ENCODE assay signal across 8 cellular contexts in genomic region chr17:8152981-8153549, GRCh38. TPM values are rescaled to one million over a fixed set of nuclear protein-coding genes. Genes with fewer than 3 reads are reported as not detected.
DNase-seq lines count a peak whose midpoint lies in the region; ATAC-seq, FAIRE-seq and TF ChIP-seq lines count a peak whose summit lies in the region.

No MANE protein-coding gene starts in this region.

- no TSS peak for BruUV-seq in GM12878 (replicated peaks; lab: Mats Ljungman, UMichigan)

- H4K20me1 ChIP-seq in GM12878 (ENCODE audit: control insufficient read depth, insufficient read depth) = no peaks in the 10 kb centered on the region; the same call in 1 of the 2 replicates

- peaks cover 19% of the 10 kb centered on the region for H3K4me1 ChIP-seq in GM12878 (ENCODE audit: control insufficient read depth, insufficient read depth, low read length)
- H3K4me1 ChIP-seq in lower lobe of right lung = peaks cover 65% of the 10 kb centered on the region

- H3K9me3 Mint-ChIP-seq in activated naive CD4-positive, alpha-beta T cell treated with anti-CD3 and anti-CD28 coated beads for 36 hours = no peaks in the 10 kb centered on the region
- no peaks in the 10 kb centered on the region for H3K9me3 Mint-ChIP-seq in type B pancreatic cell

- TF ChIP-seq CTCF in GM12878 (IDR thresholded peaks at IDR 0.05 in 2 of 3, conservative IDR thresholded peaks at IDR 0.05 in 1 of 3; ENCODE audit: control insufficient read depth in 2 of 3, extremely low read depth in 1 of 3, insufficient read depth in 1 of 3, low read depth in 3 of 3, low read length in 3 of 3) (no peak), lower lobe of right lung (IDR thresholded peaks at IDR 0.05) (no peak), type B pancreatic cell (conservative IDR thresholded peaks at IDR 0.05) (no peak)

- peaks cover 6 to 7% of the 10 kb centered on the region in 2 experiments for H3K36me3 ChIP-seq in GM12878 (ENCODE audit: control insufficient read depth in 2 of 2, insufficient read depth in 2 of 2, low read length in 1 of 2)
- H3K36me3 ChIP-seq in lower lobe of right lung = peaks cover 40% of the 10 kb centered on the region

- H3K4me1 Mint-ChIP-seq in activated naive CD4-positive, alpha-beta T cell treated with anti-CD3 and anti-CD28 coated beads for 36 hours (ENCODE audit: low read depth) = peaks cover 43% of the 10 kb centered on the region
- peaks cover 21% of the 10 kb centered on the region for H3K4me1 Mint-ChIP-seq in type B pancreatic cell (ENCODE audit: unreplicated experiment)

- no peak for FAIRE-seq in GM12878 (lab: Jason Lieb, UNC)

- TF ChIP-seq EP300 in GM12878 (IDR thresholded peaks at IDR 0.05; ENCODE audit: borderline replicate concordance in 1 of 2, control insufficient read depth in 1 of 2, low read depth in 2 of 2, low read length in 2 of 2) = no peak

- intact Hi-C loops in activated naive CD4-positive, alpha-beta T cell treated with anti-CD3 and anti-CD28 coated beads for 36 hours (cut with micrococcal nuclease) = loop anchor here (1.0 to 10.0 kb wide), 4 partner anchors 135 to 668 kb away; partner anchors contain the start of genes FXR2, POLR2A, RANGRF and SLC35G6
- intact Hi-C loops in GM12878 (cut with micrococcal nuclease; ENCODE audit: unreplicated experiment) (no loop called here), lower lobe of right lung (cut with DNase I) (no loop called here)

- no peak for DNase-seq in activated naive CD4-positive, alpha-beta T cell treated with anti-CD3 and anti-CD28 coated beads for 36 hours
- no peak for DNase-seq in activated naive CD4-positive, alpha-beta T cell (lab: John Stamatoyannopoulos, UW)
- no peak for DNase-seq in GM12878 (ENCODE audit: low read depth, low spot score)
- DNase-seq in lower lobe of right lung = peak; percentile 53
- no peak for DNase-seq in type B pancreatic cell (ENCODE audit: extremely low spot score, unreplicated experiment)
- DNase-seq in DMS114 treated with DMSO at 0.1 percent for 48 hours (lab: John Stamatoyannopoulos, UW; ENCODE audit: unreplicated experiment) = no peak

- SMC1A ChIA-PET in GM12878 (lab: Charles Lee; ENCODE audit: uncharacterized antibody, unreplicated experiment) = interaction anchor here (1.3 kb wide), 2 partner anchors 26 to 63 kb away, joined by 3 to 4 read pairs; no protein-coding TSS in a partner anchor

- H2AFZ ChIP-seq in GM12878 (ENCODE audit: control insufficient read depth, low read depth, low read length) = no peak overlapping the region

- no peak overlapping the region for H3K27ac Mint-ChIP-seq in activated naive CD4-positive, alpha-beta T cell treated with anti-CD3 and anti-CD28 coated beads for 36 hours
- no peak overlapping the region for H3K27ac Mint-ChIP-seq in type B pancreatic cell

- no peak for ATAC-seq in GM12878
- ATAC-seq in lower lobe of right lung = no peak
- no peak for ATAC-seq in GM18505 (IDR thresholded peaks at IDR 0.05; ENCODE audit: unreplicated experiment)
- no peak for ATAC-seq in GM18517 (IDR thresholded peaks at IDR 0.05; ENCODE audit: unreplicated experiment)

- no peak overlapping the region for H3K9ac ChIP-seq in GM12878 (ENCODE audit: control insufficient read depth, insufficient read depth, low read length)

- POLR2A ChIA-PET in GM12878 (lab: Charles Lee) = interaction anchor here (0.5 to 7.5 kb wide), 4 partner anchors 10 to 36 kb away, joined by 4 to 71 read pairs (median 6); partner anchors contain the start of gene BORCS6

- RAD21 ChIA-PET in GM12878 (lab: Charles Lee; ENCODE audit: unreplicated experiment) = interaction anchor here (4.1 kb wide), 1 partner anchor 15 kb away, joined by 33 read pairs; no protein-coding TSS in a partner anchor

- no peaks in the 10 kb centered on the region for H3K27me3 ChIP-seq in GM12878 (replicated peaks in 1 of 2; ENCODE audit: control insufficient read depth in 2 of 2, insufficient read depth in 2 of 2, low read length in 1 of 2)
- H3K27me3 ChIP-seq in lower lobe of right lung (ENCODE audit: low read depth) = no peaks in the 10 kb centered on the region

- in situ Hi-C loops in GM12878 (cut with MboI) = no loop called here

- no peak for TF ChIP-seq RAD21 in GM12878 (IDR thresholded peaks at IDR 0.05; ENCODE audit: insufficient read depth, low read depth, low read length)

- H3K79me2 ChIP-seq in GM12878 (ENCODE audit: control insufficient read depth, insufficient read depth, low read length) = peaks cover 21% of the 10 kb centered on the region

- H3K9me3 ChIP-seq in GM12878 (replicated peaks; ENCODE audit: control insufficient read depth, insufficient read depth, low read length) = no peaks in the 10 kb centered on the region
- no peaks in the 10 kb centered on the region for H3K9me3 ChIP-seq in lower lobe of right lung

- H3K27ac ChIP-seq in GM12878 (ENCODE audit: control insufficient read depth, insufficient read depth) (no peak overlapping the region), lower lobe of right lung (peak overlapping the region; percentile 99)

- H3K27me3 Mint-ChIP-seq in activated naive CD4-positive, alpha-beta T cell treated with anti-CD3 and anti-CD28 coated beads for 36 hours (ENCODE audit: low read depth) = no peaks in the 10 kb centered on the region
- H3K27me3 Mint-ChIP-seq in type B pancreatic cell = peaks cover 4% of the 10 kb centered on the region

- H3K4me2 ChIP-seq in GM12878 (ENCODE audit: control insufficient read depth, insufficient read depth) = peak overlapping the region; percentile 97

- peak overlapping the region; percentile 84 for H3K4me3 Mint-ChIP-seq in activated naive CD4-positive, alpha-beta T cell treated with anti-CD3 and anti-CD28 coated beads for 36 hours
- peak overlapping the region; percentile 97 for H3K4me3 Mint-ChIP-seq in type B pancreatic cell

- WGBS in GM12878 (ENCODE audit: insufficient coverage, insufficient replicate concordance, low lambda C conversion rate, missing lambda C conversion rate) = 96% methylated on average over 9 of the region's 9 CpGs

- peaks cover 3% of the 10 kb centered on the region for H3K36me3 Mint-ChIP-seq in activated naive CD4-positive, alpha-beta T cell treated with anti-CD3 and anti-CD28 coated beads for 36 hours (ENCODE audit: low read depth)
- no peaks in the 10 kb centered on the region for H3K36me3 Mint-ChIP-seq in type B pancreatic cell

- TF ChIP-seq POLR2A in GM12878 (IDR thresholded peaks at IDR 0.05; ENCODE audit: low read depth, low read length) = no peak
- TF ChIP-seq POLR2A in GM18505 (IDR thresholded peaks at IDR 0.05; ENCODE audit: borderline replicate concordance, extremely low read depth, insufficient read depth, insufficient read length) = no peak

- no peak overlapping the region for H3K4me3 ChIP-seq in GM12878
- H3K4me3 ChIP-seq in lower lobe of right lung = peak overlapping the region; percentile 73

- CTCF ChIA-PET in activated naive CD4-positive, alpha-beta T cell treated with anti-CD3 and anti-CD28 coated beads for 36 hours (lab: Charles Lee) = interaction anchor here (1.6 kb wide), 1 partner anchor 29 kb away, joined by 6 read pairs; no protein-coding TSS in a partner anchor
- CTCF ChIA-PET in GM12878 (lab: Yijun Ruan, JAX) = interaction anchor here (1.8 to 4.4 kb wide), 2 partner anchors 14 to 34 kb away, joined by 6 to 36 read pairs; no protein-coding TSS in a partner anchor

RNA-seq across cellular contexts. Expression of gene PER1, which starts 0.9 kb away (rescaled TPM):
- total RNA-seq in activated naive CD4-positive, alpha-beta T cell treated with anti-CD3 and anti-CD28 coated beads for 36 hours = 10 to 100 TPM; 62.2 to 73.3 TPM
- total RNA-seq in GM12878 (2013; cell fraction: nucleolus; rRNA removed) = 64.5 and 73.5 TPM in 2 replicates
- total RNA-seq in GM12878 (2014; rRNA removed) (4.9 and 5.5 TPM in 2 replicates), GM12878 (2014; rRNA removed; fragmentation: Illumina TruSeq; extraction: Trizol) (1.9 and 2.2 TPM in 2 replicates), GM12878 (2021) (19.9 and 25.1 TPM in 2 replicates), lower lobe of right lung (252 TPM), type B pancreatic cell (ENCODE audit: low replicate concordance) (31.0 and 33.2 TPM in 2 replicates)
- polyA plus RNA-seq in GM12878 (2011; ENCODE audit: low read depth) = 22.0 TPM
- polyA plus RNA-seq in GM12878 (2011; rRNA removed) (3.6 and 8.6 TPM in 2 replicates), GM12878 (2014; fragmentation: Illumina TruSeq; extraction: Trizol) (0.81 and 4.1 TPM in 2 replicates), GM12878 (2014; fragmentation: Nextera tagmentation; extraction: Ambion mirVana) (under 1 TPM; 0.02 to 0.26 TPM), GM12878 (2014; rRNA removed) (8.6 and 12.4 TPM in 2 replicates), GM12878 (2016; fragmentation: Nextera tagmentation; extraction: Ambion mirVana) (1 to 10 TPM; 5.3 to 6.7 TPM)
- polyA plus RNA-seq in GM12878 (2011; cell fraction: cytosol; rRNA removed) = 9.8 and 13.3 TPM in 2 replicates
- polyA plus RNA-seq in GM12878 (2011; cell fraction: nucleus; rRNA removed) = 98.4 and 119 TPM in 2 replicates
- polyA plus RNA-seq in GM12878 (2012) = 25.3 and 40.9 TPM in 2 replicates
- polyA minus RNA-seq in GM12878 (2011; rRNA and poly(A)+ RNA removed) = 12.9 and 25.3 TPM in 2 replicates
- polyA minus RNA-seq in GM12878 (2011; cell fraction: cytosol; rRNA and poly(A)+ RNA removed) = 13.7 and 18.7 TPM in 2 replicates
- 39.8 and 46.7 TPM in 2 replicates for polyA minus RNA-seq in GM12878 (2011; cell fraction: nucleus; rRNA and poly(A)+ RNA removed)

RNA-seq across cellular contexts. Expression of gene VAMP2, which starts 9.7 kb away (rescaled TPM):
- total RNA-seq in activated naive CD4-positive, alpha-beta T cell treated with anti-CD3 and anti-CD28 coated beads for 36 hours = 10 to 100 TPM; 33.3 to 35.8 TPM
- total RNA-seq in GM12878 (2013; cell fraction: nucleolus; rRNA removed) = 27.6 and 28.5 TPM in 2 replicates
- total RNA-seq in GM12878 (2014; rRNA removed) (3.8 and 4.7 TPM in 2 replicates), GM12878 (2014; rRNA removed; fragmentation: Illumina TruSeq; extraction: Trizol) (6.1 and 6.4 TPM in 2 replicates), GM12878 (2021) (25.1 and 27.8 TPM in 2 replicates), lower lobe of right lung (77.0 TPM), type B pancreatic cell (ENCODE audit: low replicate concordance) (44.7 and 46.3 TPM in 2 replicates)
- polyA plus RNA-seq in GM12878 (2011; ENCODE audit: low read depth) = 33.4 TPM
- polyA plus RNA-seq in GM12878 (2011; rRNA removed) (18.8 and 24.9 TPM in 2 replicates), GM12878 (2014; fragmentation: Illumina TruSeq; extraction: Trizol) (35.2 and 40.8 TPM in 2 replicates), GM12878 (2014; fragmentation: Nextera tagmentation; extraction: Ambion mirVana) (1 to 10 TPM; 3.0 to 6.3 TPM), GM12878 (2014; rRNA removed) (25.0 and 25.3 TPM in 2 replicates), GM12878 (2016; fragmentation: Nextera tagmentation; extraction: Ambion mirVana) (10 to 100 TPM; 25.0 to 28.0 TPM)
- polyA plus RNA-seq in GM12878 (2011; cell fraction: cytosol; rRNA removed) = 22.6 and 33.1 TPM in 2 replicates
- 68.3 and 69.6 TPM in 2 replicates for polyA plus RNA-seq in GM12878 (2011; cell fraction: nucleus; rRNA removed)
- polyA plus RNA-seq in GM12878 (2012) = 45.8 and 62.7 TPM in 2 replicates
- 7.0 and 9.0 TPM in 2 replicates for polyA minus RNA-seq in GM12878 (2011; rRNA and poly(A)+ RNA removed)
- 7.4 and 9.2 TPM in 2 replicates for polyA minus RNA-seq in GM12878 (2011; cell fraction: cytosol; rRNA and poly(A)+ RNA removed)
- polyA minus RNA-seq in GM12878 (2011; cell fraction: nucleus; rRNA and poly(A)+ RNA removed) = 12.8 and 17.6 TPM in 2 replicates

RNA-seq across cellular contexts. Expression of gene TMEM107, which starts 23.1 kb away (rescaled TPM):
- 10 to 100 TPM; 27.6 to 31.5 TPM for total RNA-seq in activated naive CD4-positive, alpha-beta T cell treated with anti-CD3 and anti-CD28 coated beads for 36 hours
- 31.8 and 36.0 TPM in 2 replicates for total RNA-seq in GM12878 (2013; cell fraction: nucleolus; rRNA removed)
- 38.7 and 47.6 TPM in 2 replicates for total RNA-seq in GM12878 (2014; rRNA removed)
- total RNA-seq in GM12878 (2014; rRNA removed; fragmentation: Illumina TruSeq; extraction: Trizol) = 23.7 and 24.9 TPM in 2 replicates
- 18.6 and 20.0 TPM in 2 replicates for total RNA-seq in GM12878 (2021)
- polyA plus RNA-seq in GM12878 (2011; ENCODE audit: low read depth) = 9.9 TPM
- 32.9 and 33.7 TPM in 2 replicates for polyA plus RNA-seq in GM12878 (2011; rRNA removed)
- 40.2 and 40.3 TPM in 2 replicates for polyA plus RNA-seq in GM12878 (2011; cell fraction: cytosol; rRNA removed)
- 32.6 and 35.3 TPM in 2 replicates for polyA plus RNA-seq in GM12878 (2011; cell fraction: nucleus; rRNA removed)
- 19.2 and 20.9 TPM in 2 replicates for polyA plus RNA-seq in GM12878 (2012)
- polyA plus RNA-seq in GM12878 (2014; fragmentation: Illumina TruSeq; extraction: Trizol) = 7.5 and 7.9 TPM in 2 replicates
- 10 to 100 TPM; 20.8 to 27.0 TPM for polyA plus RNA-seq in GM12878 (2014; fragmentation: Nextera tagmentation; extraction: Ambion mirVana)
- polyA plus RNA-seq in GM12878 (2014; rRNA removed) = 13.0 and 15.7 TPM in 2 replicates
- 10 to 100 TPM; 22.5 to 23.3 TPM for polyA plus RNA-seq in GM12878 (2016; fragmentation: Nextera tagmentation; extraction: Ambion mirVana)
- polyA minus RNA-seq in GM12878 (2011; rRNA and poly(A)+ RNA removed) = 132 and 195 TPM in 2 replicates
- polyA minus RNA-seq in GM12878 (2011; cell fraction: cytosol; rRNA and poly(A)+ RNA removed) = 52.2 and 52.7 TPM in 2 replicates
- 146 and 159 TPM in 2 replicates for polyA minus RNA-seq in GM12878 (2011; cell fraction: nucleus; rRNA and poly(A)+ RNA removed)
- total RNA-seq in lower lobe of right lung = 12.9 TPM
- total RNA-seq in type B pancreatic cell (ENCODE audit: low replicate concordance) = 19.1 and 22.1 TPM in 2 replicates

RNA-seq across cellular contexts. Expression of gene HES7, which starts 29.2 kb away (rescaled TPM):
- total RNA-seq in activated naive CD4-positive, alpha-beta T cell treated with anti-CD3 and anti-CD28 coated beads for 36 hours = 1 to 10 TPM; 2.4 to 2.9 TPM
- total RNA-seq in GM12878 (2013; cell fraction: nucleolus; rRNA removed) = 1.8 and 2.2 TPM in 2 replicates
- total RNA-seq in GM12878 (2014; rRNA removed) (0.22 and 1.1 TPM in 2 replicates), GM12878 (2014; rRNA removed; fragmentation: Illumina TruSeq; extraction: Trizol) (0.09 TPM in 1 of 2 replicates, not detected in the other), GM12878 (2021) (1.3 and 1.9 TPM in 2 replicates), lower lobe of right lung (0.21 TPM), type B pancreatic cell (ENCODE audit: low replicate concordance) (0.46 TPM in 1 of 2 replicates, not detected in the other)
- not detected for polyA plus RNA-seq in GM12878 (2011; ENCODE audit: low read depth)
- polyA plus RNA-seq in GM12878 (2011; rRNA removed) (0.27 and 0.38 TPM in 2 replicates), GM12878 (2014; fragmentation: Illumina TruSeq; extraction: Trizol) (not detected in 2 replicates), GM12878 (2014; fragmentation: Nextera tagmentation; extraction: Ambion mirVana) (under 1 TPM in 1 of 2 experiments, not detected in 1; 0.07 TPM), GM12878 (2014; rRNA removed) (0.87 and 1.3 TPM in 2 replicates), GM12878 (2016; fragmentation: Nextera tagmentation; extraction: Ambion mirVana) (under 1 TPM in 1 of 2 experiments, not detected in 1; 0.08 TPM)
- 0.34 and 0.84 TPM in 2 replicates for polyA plus RNA-seq in GM12878 (2011; cell fraction: cytosol; rRNA removed)
- polyA plus RNA-seq in GM12878 (2011; cell fraction: nucleus; rRNA removed) = 8.3 and 9.4 TPM in 2 replicates
- polyA plus RNA-seq in GM12878 (2012) = 0.65 and 0.66 TPM in 2 replicates
- polyA minus RNA-seq in GM12878 (2011; rRNA and poly(A)+ RNA removed) = not detected in 2 replicates
- not detected in 2 replicates for polyA minus RNA-seq in GM12878 (2011; cell fraction: cytosol; rRNA and poly(A)+ RNA removed)
- 0.36 and 0.48 TPM in 2 replicates for polyA minus RNA-seq in GM12878 (2011; cell fraction: nucleus; rRNA and poly(A)+ RNA removed)

RNA-seq across cellular contexts. Expression of gene ALOXE3, which starts 34.8 kb away (rescaled TPM):
- not detected for total RNA-seq in activated naive CD4-positive, alpha-beta T cell treated with anti-CD3 and anti-CD28 coated beads for 36 hours
- not detected in 2 replicates for total RNA-seq in GM12878 (2013; cell fraction: nucleolus; rRNA removed)
- total RNA-seq in GM12878 (2014; rRNA removed) (not detected in 2 replicates), GM12878 (2014; rRNA removed; fragmentation: Illumina TruSeq; extraction: Trizol) (not detected in 2 replicates), GM12878 (2021) (not detected in 2 replicates), lower lobe of right lung (not detected), type B pancreatic cell (ENCODE audit: low replicate concordance) (0.14 TPM in 1 of 2 replicates, not detected in the other)
- polyA plus RNA-seq in GM12878 (2011; ENCODE audit: low read depth) = not detected
- polyA plus RNA-seq in GM12878 (2011; rRNA removed) (0.04 and 0.09 TPM in 2 replicates), GM12878 (2014; fragmentation: Illumina TruSeq; extraction: Trizol) (not detected in 2 replicates), GM12878 (2014; fragmentation: Nextera tagmentation; extraction: Ambion mirVana) (not detected), GM12878 (2014; rRNA removed) (not detected in 2 replicates), GM12878 (2016; fragmentation: Nextera tagmentation; extraction: Ambion mirVana) (not detected)
- polyA plus RNA-seq in GM12878 (2011; cell fraction: cytosol; rRNA removed) = 0.06 and 0.10 TPM in 2 replicates
- polyA plus RNA-seq in GM12878 (2011; cell fraction: nucleus; rRNA removed) = 0.04 TPM in 1 of 2 replicates, not detected in the other
- polyA plus RNA-seq in GM12878 (2012) = not detected in 2 replicates
- polyA minus RNA-seq in GM12878 (2011; rRNA and poly(A)+ RNA removed) = not detected in 2 replicates
- polyA minus RNA-seq in GM12878 (2011; cell fraction: cytosol; rRNA and poly(A)+ RNA removed) = not detected in 2 replicates
- polyA minus RNA-seq in GM12878 (2011; cell fraction: nucleus; rRNA and poly(A)+ RNA removed) = not detected in 2 replicates
